In the genomic region with DNA sequence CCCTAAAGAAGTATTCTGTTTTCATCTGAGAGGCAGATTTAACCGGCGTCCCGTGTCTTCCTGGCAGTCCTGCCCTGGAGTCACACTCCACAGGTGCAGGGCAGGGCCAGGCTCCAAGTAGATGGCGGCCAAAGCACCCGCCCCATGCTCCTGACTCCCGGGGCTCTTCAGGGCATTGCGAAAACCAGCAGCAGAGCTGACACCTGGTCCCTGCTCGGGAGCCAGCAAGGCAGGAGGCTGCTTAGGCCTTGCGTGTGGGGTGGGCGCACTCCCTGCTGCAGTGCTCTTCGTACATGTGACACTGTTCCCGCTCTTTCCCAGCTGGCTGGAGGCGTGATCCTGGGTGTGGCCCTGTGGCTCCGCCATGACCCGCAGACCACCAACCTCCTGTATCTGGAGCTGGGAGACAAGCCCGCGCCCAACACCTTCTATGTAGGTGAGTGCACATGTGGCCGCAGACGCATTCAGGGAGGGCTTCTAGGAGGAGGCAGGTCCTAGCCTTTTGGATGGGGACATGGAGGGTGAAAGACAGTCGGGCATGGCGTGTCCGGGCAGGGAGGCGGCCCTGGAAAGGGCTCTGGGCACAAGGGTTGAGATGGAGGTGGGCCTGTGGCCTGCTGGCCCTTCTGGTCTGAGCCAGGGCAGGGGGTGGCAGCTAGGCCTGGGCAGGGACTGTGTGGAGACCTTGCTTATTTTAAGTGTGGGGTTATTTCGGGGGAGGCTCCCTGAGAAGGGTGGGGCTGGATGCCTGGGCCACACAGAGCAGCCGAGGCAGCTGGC, we compare ENCODE assay signal across 10 cellular contexts. TPM values are rescaled to one million over a fixed set of nuclear protein-coding genes. Genes with fewer than 3 reads are reported as not detected.
DNase-seq lines count a peak whose midpoint lies in the region; ATAC-seq and TF ChIP-seq lines count a peak whose summit lies in the region.
"Had no signal": no experiment of that assay in that cellular context is flagged by ENCODE, and none has a peak within 500 bp of the region (broad histone marks: within the 10 kb centered on the region; RNA-seq: fewer than 3 reads in every experiment).

No MANE protein-coding gene starts in this region.

- H3K9me3 ChIP-seq in mammary epithelial cell (replicated peaks; ENCODE audit: insufficient read depth, low read length) (no peaks in the 10 kb centered on the region), lung (ENCODE audit: control insufficient read depth in 2 of 2, insufficient read depth in 1 of 2, low read length in 1 of 2) (no peaks in the 10 kb centered on the region), suprapubic skin (no peaks in the 10 kb centered on the region), H9 (ENCODE audit: control insufficient read depth, low read depth, low read length) (no peaks in the 10 kb centered on the region)

- H3K4me1 Mint-ChIP-seq in activated CD4-positive, alpha-beta T cell treated with anti-CD3 and anti-CD28 coated beads, Interleukin-2, amount 10 ng/mL, durations not matched to agents 7 days and 5 days, result peaks cover 44% of the 10 kb centered on the region
- peaks cover 14% of the 10 kb centered on the region for H3K4me1 Mint-ChIP-seq in activated CD4-positive, alpha-beta T cell treated with anti-CD3 and anti-CD28 coated beads, Interleukin-2, amount 10 ng/mL, durations not matched to agents 24 days and 14 days
- H3K4me1 Mint-ChIP-seq in H9, result peaks cover 16 to 19% of the 10 kb centered on the region in 2 experiments

- H3K23me2 ChIP-seq in H9 (ENCODE audit: insufficient read length, low read depth, low read length, poor library complexity, severe bottlenecking), result no peaks in the 10 kb centered on the region

- no peak overlapping the region for H2BK120ac ChIP-seq in H9 (ENCODE audit: low read depth, low read length, poor library complexity, severe bottlenecking)

- H4K91ac ChIP-seq in H9 (ENCODE audit: insufficient read length, low read depth, low read length), result no peak overlapping the region

- no peak for DNase-seq in activated CD4-positive, alpha-beta T cell treated with anti-CD3 and anti-CD28 coated beads, Interleukin-2, amount 10 ng/mL, durations not matched to agents 7 days and 5 days
- no peak for DNase-seq in activated CD4-positive, alpha-beta T cell treated with anti-CD3 and anti-CD28 coated beads, Interleukin-2, amount 10 ng/mL, durations not matched to agents 24 days and 14 days
- DNase-seq in mammary epithelial cell (no peak), lung (ENCODE audit: low spot score) (peak; percentile 59), suprapubic skin (ENCODE audit: low spot score in 2 of 2) (no peak), H9 (no peak)

- POLR2A ChIA-PET in activated CD4-positive, alpha-beta T cell treated with anti-CD3 and anti-CD28 coated beads, Interleukin-2, amount 10 ng/mL, durations not matched to agents 7 days and 5 days (lab: Charles Lee), result no interaction called here

- H3K27ac Mint-ChIP-seq in activated CD4-positive, alpha-beta T cell treated with anti-CD3 and anti-CD28 coated beads, Interleukin-2, amount 10 ng/mL, durations not matched to agents 7 days and 5 days, result peak overlapping the region; percentile 25
- H3K27ac Mint-ChIP-seq in activated CD4-positive, alpha-beta T cell treated with anti-CD3 and anti-CD28 coated beads, Interleukin-2, amount 10 ng/mL, durations not matched to agents 24 days and 14 days, result no peak overlapping the region
- peak overlapping the region in 1 of 3 experiments; percentile 95; a peak in 2 of 7 replicates for H3K27ac Mint-ChIP-seq in H9

- H3K4me1 ChIP-seq in mammary epithelial cell (ENCODE audit: insufficient read depth, low read length) (peaks cover 22% of the 10 kb centered on the region), lung (ENCODE audit: control insufficient read depth in 2 of 2, insufficient read depth in 2 of 2, low read length in 2 of 2) (peaks cover 0 to 34% of the 10 kb centered on the region in 2 donors), suprapubic skin (peaks cover 82% of the 10 kb centered on the region), H9 (ENCODE audit: insufficient read depth, low read length) (no peaks in the 10 kb centered on the region; the same call in 1 of the 2 replicates)

- ATAC-seq in lung (ENCODE audit: insufficient read depth, low FRiP score) (peak; percentile 37), HG03432 (IDR thresholded peaks at IDR 0.05; ENCODE audit: unreplicated experiment) (no peak), HG03571 (IDR thresholded peaks at IDR 0.05; ENCODE audit: unreplicated experiment) (no peak)

- no peak overlapping the region for H3T11ph ChIP-seq in H9 (ENCODE audit: low read length)

- H3K4me3 Mint-ChIP-seq in activated CD4-positive, alpha-beta T cell treated with anti-CD3 and anti-CD28 coated beads, Interleukin-2, amount 10 ng/mL, durations not matched to agents 7 days and 5 days, result no peak overlapping the region
- no peak overlapping the region for H3K4me3 Mint-ChIP-seq in activated CD4-positive, alpha-beta T cell treated with anti-CD3 and anti-CD28 coated beads, Interleukin-2, amount 10 ng/mL, durations not matched to agents 24 days and 14 days
- H3K4me3 Mint-ChIP-seq in H9, result no peak overlapping the region; a peak in 1 of 5 replicates
- H3K4me3 Mint-ChIP-seq: activated T-helper 1 cell treated with anti-CD3 and anti-CD28 coated beads, Interleukin-12 subunit alpha, Interleukin-12 subunit beta, Interleukin-2, Interleukin-4 antibody, amounts not matched to agents 30 ng/mL and 10 ng/mL and 1 ng/mL, durations not matched to agents 14 hours and 24 hours and 36 hours had no signal

- no peak overlapping the region for H2BK12ac ChIP-seq in H9 (ENCODE audit: insufficient read length, low read depth, low read length)

- no peak overlapping the region for H3K18ac ChIP-seq in H9 (ENCODE audit: insufficient read length, low read depth, low read length)

- peaks cover 8% of the 10 kb centered on the region for H4K20me1 ChIP-seq in mammary epithelial cell (ENCODE audit: insufficient read depth, low read length)
- H4K20me1 ChIP-seq in H9 (ENCODE audit: control insufficient read depth, insufficient read depth, insufficient read length), result peaks cover 8% of the 10 kb centered on the region

- H3K4me3 ChIP-seq in mammary epithelial cell (replicated peaks in 1 of 3; ENCODE audit: insufficient read depth in 1 of 3, low read depth in 2 of 3, low read length in 3 of 3) (no peak overlapping the region), lung (no peak overlapping the region), suprapubic skin (no peak overlapping the region)

- H3K79me1 ChIP-seq in H9 (ENCODE audit: insufficient read depth, low read depth, low read length, poor library complexity, severe bottlenecking), result peaks cover 8% of the 10 kb centered on the region

- in situ Hi-C loops in mammary epithelial cell (cut with MboI; ENCODE audit: low sequenced_read_pairs in 2 of 2), result no loop called here

- H2BK20ac ChIP-seq in H9 (ENCODE audit: low read depth, low read length, poor library complexity, severe bottlenecking), result no peak overlapping the region

- H2AFZ ChIP-seq in mammary epithelial cell (ENCODE audit: low read depth, low read length), result no peak overlapping the region
- no peak overlapping the region for H2AFZ ChIP-seq in H9 (ENCODE audit: low read length)

- intact Hi-C loops in activated CD4-positive, alpha-beta T cell treated with anti-CD3 and anti-CD28 coated beads, Interleukin-2, amount 10 ng/mL, durations not matched to agents 24 days and 14 days (cut with micrococcal nuclease), result no loop called here
- intact Hi-C loops in mammary epithelial cell (cut with micrococcal nuclease), result no loop called here

- no peak overlapping the region for H3K23ac ChIP-seq in H9 (ENCODE audit: insufficient read length, low read depth, low read length)

- no peak overlapping the region for H3K56ac ChIP-seq in H9 (ENCODE audit: insufficient read length, low read depth, low read length)

- H3K27ac ChIP-seq in mammary epithelial cell (ENCODE audit: insufficient read depth, low read depth, low read length) (no peak overlapping the region), lung (ENCODE audit: low read depth in 1 of 2, low read length in 1 of 2) (peak overlapping the region; percentile 43 to 61), suprapubic skin (peak overlapping the region; percentile 74), H9 (ENCODE audit: insufficient read length, low read depth, low read length) (no peak overlapping the region)

- H3K4me2 ChIP-seq in mammary epithelial cell (ENCODE audit: insufficient read depth, low read depth, low read length) (peak overlapping the region; percentile 14), H9 (ENCODE audit: insufficient read depth, insufficient read length, low read length) (no peak overlapping the region)

- no peak for TF ChIP-seq EP300 in suprapubic skin (IDR thresholded peaks at IDR 0.05)

- H3K27me3 Mint-ChIP-seq in activated CD4-positive, alpha-beta T cell treated with anti-CD3 and anti-CD28 coated beads, Interleukin-2, amount 10 ng/mL, durations not matched to agents 7 days and 5 days, result no peaks in the 10 kb centered on the region
- H3K27me3 Mint-ChIP-seq in activated CD4-positive, alpha-beta T cell treated with anti-CD3 and anti-CD28 coated beads, Interleukin-2, amount 10 ng/mL, durations not matched to agents 24 days and 14 days, result no peaks in the 10 kb centered on the region
- no peaks in the 10 kb centered on the region for H3K27me3 Mint-ChIP-seq in H9 (ENCODE audit: low read depth)

- no peak overlapping the region for H2BK15ac ChIP-seq in H9 (ENCODE audit: low read depth, low read length)

- H3K14ac ChIP-seq in H9 (ENCODE audit: insufficient read depth, low read length), result no peak overlapping the region

- H3K36me3 ChIP-seq in mammary epithelial cell (ENCODE audit: insufficient read depth, low read length) (peaks cover 3% of the 10 kb centered on the region), lung (ENCODE audit: control insufficient read depth in 2 of 2, insufficient read depth in 2 of 2, low read length in 2 of 2) (peaks cover 0 to 63% of the 10 kb centered on the region in 2 donors), suprapubic skin (peaks cover 44% of the 10 kb centered on the region)

- H3K79me2 ChIP-seq in mammary epithelial cell (ENCODE audit: insufficient read depth, low read length) (peaks cover 91% of the 10 kb centered on the region), H9 (ENCODE audit: insufficient read depth, low read length) (peaks cover 17% of the 10 kb centered on the region; the same call in 1 of the 2 replicates)

- no peak overlapping the region for H4K8ac ChIP-seq in H9 (replicated peaks; ENCODE audit: insufficient read length, low read depth, low read length)

- no peaks in the 10 kb centered on the region for H3K9me3 Mint-ChIP-seq in activated CD4-positive, alpha-beta T cell treated with anti-CD3 and anti-CD28 coated beads, Interleukin-2, amount 10 ng/mL, durations not matched to agents 7 days and 5 days
- no peaks in the 10 kb centered on the region for H3K9me3 Mint-ChIP-seq in activated CD4-positive, alpha-beta T cell treated with anti-CD3 and anti-CD28 coated beads, Interleukin-2, amount 10 ng/mL, durations not matched to agents 24 days and 14 days
- no peaks in the 10 kb centered on the region for H3K9me3 Mint-ChIP-seq in H9
- H3K9me3 Mint-ChIP-seq: activated T-helper 1 cell treated with anti-CD3 and anti-CD28 coated beads, Interleukin-12 subunit alpha, Interleukin-12 subunit beta, Interleukin-2, Interleukin-4 antibody, amounts not matched to agents 30 ng/mL and 10 ng/mL and 1 ng/mL, durations not matched to agents 14 hours and 24 hours and 36 hours had no signal

- peaks cover 2% of the 10 kb centered on the region for H3K36me3 Mint-ChIP-seq in activated CD4-positive, alpha-beta T cell treated with anti-CD3 and anti-CD28 coated beads, Interleukin-2, amount 10 ng/mL, durations not matched to agents 7 days and 5 days (ENCODE audit: low read depth)
- H3K36me3 Mint-ChIP-seq in activated CD4-positive, alpha-beta T cell treated with anti-CD3 and anti-CD28 coated beads, Interleukin-2, amount 10 ng/mL, durations not matched to agents 24 days and 14 days (ENCODE audit: low read depth), result peaks cover 4% of the 10 kb centered on the region
- H3K36me3 Mint-ChIP-seq in H9 (ENCODE audit: insufficient read depth in 1 of 3, low read depth in 3 of 3), result peaks cover 1 to 14% (median 11%) of the 10 kb centered on the region in 3 experiments; a peak in 6 of 7 replicates

- no peak overlapping the region for H2BK5ac ChIP-seq in H9 (ENCODE audit: insufficient read length, low read length)

- CTCF ChIA-PET in activated CD4-positive, alpha-beta T cell treated with anti-CD3 and anti-CD28 coated beads, Interleukin-2, amount 10 ng/mL, durations not matched to agents 7 days and 5 days (lab: Charles Lee), result no interaction called here
- CTCF ChIA-PET in mammary epithelial cell (lab: Charles Lee; ENCODE audit: low non-redundant PET), result no interaction called here

- dilution Hi-C loops in mammary epithelial cell (cut with HindIII; ENCODE audit: low sequenced_read_pairs), result no loop called here

- BruUV-seq in mammary epithelial cell (replicated peaks; lab: Mats Ljungman, UMichigan), result no TSS peak

- no peak overlapping the region for H3K9ac ChIP-seq in mammary epithelial cell (ENCODE audit: insufficient read depth, low read length)
- no peak overlapping the region for H3K9ac ChIP-seq in H9 (ENCODE audit: extremely low read depth, insufficient read length, low read length)

- H2AK5ac ChIP-seq in H9 (ENCODE audit: insufficient read length, low read length), result no peak overlapping the region

- TF ChIP-seq CTCF in mammary epithelial cell (conservative IDR thresholded peaks at IDR 0.05 in 1 of 2, IDR thresholded peaks at IDR 0.05 in 1 of 2; ENCODE audit: extremely low read depth in 1 of 2, insufficient read depth in 1 of 2, low read depth in 1 of 2, low read length in 2 of 2), result no peak
- TF ChIP-seq CTCF in lung (IDR thresholded peaks at IDR 0.05; ENCODE audit: control extremely low read depth, extremely low read depth), result no peak
- TF ChIP-seq CTCF in suprapubic skin (IDR thresholded peaks at IDR 0.05), result no peak
- TF ChIP-seq CTCF in H9 (conservative IDR thresholded peaks at IDR 0.05), result no peak

- TF ChIP-seq POLR2A in suprapubic skin (IDR thresholded peaks at IDR 0.05), result no peak

- H4K5ac ChIP-seq in H9 (ENCODE audit: insufficient read length, low read depth, low read length), result no peak overlapping the region

- H3K27me3 ChIP-seq in mammary epithelial cell (ENCODE audit: insufficient read depth, low read length) (no peaks in the 10 kb centered on the region), lung (ENCODE audit: control insufficient read depth, insufficient read depth) (no peaks in the 10 kb centered on the region), suprapubic skin (no peaks in the 10 kb centered on the region), H9 (ENCODE audit: insufficient read depth, low read length) (no peaks in the 10 kb centered on the region)

- H3K4ac ChIP-seq in H9 (ENCODE audit: low read depth, low read length), result no peak overlapping the region

- 61% methylated on average over 21 of the region's 25 CpGs for WGBS in mammary epithelial cell (ENCODE audit: low coverage, missing lambda C conversion rate)
- WGBS in lung, 2 donors, result 77 to 85% methylated on average over 25 of the region's 25 CpGs
- WGBS in suprapubic skin, result 57% methylated on average over 20 of the region's 25 CpGs
- no CpG with 5 or more reads among the region's 25 CpGs for WGBS in H9 (ENCODE audit: extremely low coverage, insufficient read length, low lambda C conversion rate)

RNA-seq across cellular contexts. Expression of gene TSSC4, which starts 10.3 kb away (rescaled TPM):
- total RNA-seq in activated CD4-positive, alpha-beta T cell treated with anti-CD3 and anti-CD28 coated beads, Interleukin-2, amount 10 ng/mL, durations not matched to agents 7 days and 5 days, result 10 to 100 TPM; 31.1 to 47.5 TPM
- 61.8 and 62.9 TPM in 2 replicates for total RNA-seq in activated CD4-positive, alpha-beta T cell treated with anti-CD3 and anti-CD28 coated beads, Interleukin-2, amount 10 ng/mL, durations not matched to agents 24 days and 14 days
- 10 to 100 TPM; 38.3 to 49.9 TPM for total RNA-seq in mammary epithelial cell
- polyA plus RNA-seq in mammary epithelial cell, result 23.4 TPM
- polyA minus RNA-seq in mammary epithelial cell, result 5.9 TPM
- 10 to 100 TPM; 25.1 to 56.5 TPM for total RNA-seq in lung
- polyA plus RNA-seq in lung, result 10 to 100 TPM; 48.8 to 50.7 TPM
- total RNA-seq in suprapubic skin, result 10 to 100 TPM; 25.7 to 60.9 (median 51.4) TPM
- 51.0 and 59.4 TPM in 2 replicates for total RNA-seq in H9 (2021)

RNA-seq across cellular contexts. Expression of gene CD81, which starts 13.2 kb away (rescaled TPM):
- total RNA-seq in activated CD4-positive, alpha-beta T cell treated with anti-CD3 and anti-CD28 coated beads, Interleukin-2, amount 10 ng/mL, durations not matched to agents 7 days and 5 days, result 100 to 1,000 TPM; 137 to 157 TPM
- total RNA-seq in activated CD4-positive, alpha-beta T cell treated with anti-CD3 and anti-CD28 coated beads, Interleukin-2, amount 10 ng/mL, durations not matched to agents 24 days and 14 days, result 224 and 225 TPM in 2 replicates
- total RNA-seq in mammary epithelial cell (100 to 1,000 TPM; 184 to 302 TPM), lung (100 to 1,000 TPM; 605 to 708 TPM), suprapubic skin (100 to 1,000 TPM; 234 to 340 (median 277) TPM), H9 (2021) (246 and 250 TPM in 2 replicates)
- polyA plus RNA-seq in mammary epithelial cell (301 TPM), lung (100 to 1,000 TPM; 412 to 679 TPM)
- 426 TPM for polyA minus RNA-seq in mammary epithelial cell

RNA-seq across cellular contexts. Expression of gene TRPM5, which starts 54.0 kb away (rescaled TPM):
- total RNA-seq in activated CD4-positive, alpha-beta T cell treated with anti-CD3 and anti-CD28 coated beads, Interleukin-2, amount 10 ng/mL, durations not matched to agents 7 days and 5 days, result under 1 TPM in 1 of 2 experiments, not detected in 1; 0.07 TPM
- not detected in 2 replicates for total RNA-seq in activated CD4-positive, alpha-beta T cell treated with anti-CD3 and anti-CD28 coated beads, Interleukin-2, amount 10 ng/mL, durations not matched to agents 24 days and 14 days
- total RNA-seq in mammary epithelial cell (not detected), lung (under 1 TPM; 0.18 to 0.20 TPM), suprapubic skin (under 1 TPM in 1 of 4 donors, not detected in 3; 0.29 TPM), H9 (2021) (0.09 TPM in 1 of 2 replicates, not detected in the other)
- polyA plus RNA-seq in mammary epithelial cell (not detected), lung (under 1 TPM; 0.02 to 0.04 TPM)
- polyA minus RNA-seq in mammary epithelial cell, result not detected
- total RNA-seq: activated T-helper 1 cell treated with anti-CD3 and anti-CD28 coated beads, Interleukin-12 subunit alpha, Interleukin-12 subunit beta, Interleukin-2, Interleukin-4 antibody, amounts not matched to agents 30 ng/mL and 10 ng/mL and 1 ng/mL, durations not matched to agents 14 hours and 24 hours and 36 hours; epithelial cell of proximal tubule had no signal

RNA-seq across cellular contexts. Expression of gene KCNQ1, which starts 54.5 kb away (rescaled TPM):
- 10 to 100 TPM; 20.4 to 24.3 TPM for total RNA-seq in activated CD4-positive, alpha-beta T cell treated with anti-CD3 and anti-CD28 coated beads, Interleukin-2, amount 10 ng/mL, durations not matched to agents 7 days and 5 days
- total RNA-seq in activated CD4-positive, alpha-beta T cell treated with anti-CD3 and anti-CD28 coated beads, Interleukin-2, amount 10 ng/mL, durations not matched to agents 24 days and 14 days, result 6.4 TPM in 2 replicates
- total RNA-seq in mammary epithelial cell (under 1 TPM in 1 of 2 donors, not detected in 1; 0.83 TPM), lung (10 to 100 TPM; 15.4 to 41.7 TPM), suprapubic skin (1 to 10 TPM in 2 of 4 donors, under 1 TPM in 2; 0.89 to 2.2 (median 1.3) TPM), H9 (2021) (2.2 and 2.3 TPM in 2 replicates)
- polyA plus RNA-seq in mammary epithelial cell (not detected), lung (10 to 100 TPM; 23.5 to 29.0 TPM)
- not detected for polyA minus RNA-seq in mammary epithelial cell

Comparison
In these comparisons a context has a peak if more than half of its experiments do, and no peak if none do; other contexts are left out.
1. H3K27ac ChIP-seq: peak in lung (2 of 2) and suprapubic skin (single experiment); none in mammary epithelial cell (single experiment) and H9 (single experiment).